In the genomic region with DNA sequence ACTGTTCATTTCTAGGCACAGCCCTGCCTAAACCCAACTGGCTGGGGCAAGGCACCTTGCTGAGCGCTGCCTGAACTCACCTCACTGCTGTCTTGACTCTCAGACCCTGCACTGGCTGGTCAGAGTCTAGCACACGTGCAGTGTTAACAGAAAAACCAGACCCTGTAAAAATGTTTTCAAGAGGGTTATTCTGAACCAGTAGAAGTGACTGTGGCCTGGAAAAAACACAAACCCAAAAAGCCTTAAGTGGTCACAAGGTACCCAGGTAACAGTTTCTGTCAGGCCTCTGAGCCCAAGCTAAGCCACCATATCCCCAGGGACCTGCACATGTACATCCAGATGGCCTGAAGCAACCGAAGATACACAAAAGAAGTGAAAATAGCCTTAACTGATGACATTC, we compare ENCODE assay signal across 1 cellular context.
TF ChIP-seq lines count a peak whose summit lies in the region.

No MANE protein-coding gene starts in this region.

TF ChIP-seq in HepG2, 621 proteins besides CTCF, POLR2A, EP300 and RAD21:
- TF ChIP-seq EZH2 (conservative IDR thresholded peaks at IDR 0.05; ENCODE audit: low read depth, low read length) (no peak), ZNF34 (CRISPR knock-in tag; IDR thresholded peaks at IDR 0.05; ENCODE audit: borderline replicate concordance) (no peak), MTF2 (CRISPR knock-in tag; IDR thresholded peaks at IDR 0.05; ENCODE audit: borderline replicate concordance) (no peak), HNRNPUL1 (IDR thresholded peaks at IDR 0.05; ENCODE audit: low read depth, low read length) (no peak), ZMYM2 (CRISPR knock-in tag; IDR thresholded peaks at IDR 0.05) (no peak), TAF15 (IDR thresholded peaks at IDR 0.05; ENCODE audit: low read depth, low read length, poor library complexity, severe bottlenecking) (no peak), ZKSCAN5 (CRISPR knock-in tag; IDR thresholded peaks at IDR 0.05) (no peak), ZFP62 (CRISPR knock-in tag; IDR thresholded peaks at IDR 0.05) (no peak), KLF11 (CRISPR knock-in tag; IDR thresholded peaks at IDR 0.05) (no peak)
- TF ChIP-seq, protein P1, sequence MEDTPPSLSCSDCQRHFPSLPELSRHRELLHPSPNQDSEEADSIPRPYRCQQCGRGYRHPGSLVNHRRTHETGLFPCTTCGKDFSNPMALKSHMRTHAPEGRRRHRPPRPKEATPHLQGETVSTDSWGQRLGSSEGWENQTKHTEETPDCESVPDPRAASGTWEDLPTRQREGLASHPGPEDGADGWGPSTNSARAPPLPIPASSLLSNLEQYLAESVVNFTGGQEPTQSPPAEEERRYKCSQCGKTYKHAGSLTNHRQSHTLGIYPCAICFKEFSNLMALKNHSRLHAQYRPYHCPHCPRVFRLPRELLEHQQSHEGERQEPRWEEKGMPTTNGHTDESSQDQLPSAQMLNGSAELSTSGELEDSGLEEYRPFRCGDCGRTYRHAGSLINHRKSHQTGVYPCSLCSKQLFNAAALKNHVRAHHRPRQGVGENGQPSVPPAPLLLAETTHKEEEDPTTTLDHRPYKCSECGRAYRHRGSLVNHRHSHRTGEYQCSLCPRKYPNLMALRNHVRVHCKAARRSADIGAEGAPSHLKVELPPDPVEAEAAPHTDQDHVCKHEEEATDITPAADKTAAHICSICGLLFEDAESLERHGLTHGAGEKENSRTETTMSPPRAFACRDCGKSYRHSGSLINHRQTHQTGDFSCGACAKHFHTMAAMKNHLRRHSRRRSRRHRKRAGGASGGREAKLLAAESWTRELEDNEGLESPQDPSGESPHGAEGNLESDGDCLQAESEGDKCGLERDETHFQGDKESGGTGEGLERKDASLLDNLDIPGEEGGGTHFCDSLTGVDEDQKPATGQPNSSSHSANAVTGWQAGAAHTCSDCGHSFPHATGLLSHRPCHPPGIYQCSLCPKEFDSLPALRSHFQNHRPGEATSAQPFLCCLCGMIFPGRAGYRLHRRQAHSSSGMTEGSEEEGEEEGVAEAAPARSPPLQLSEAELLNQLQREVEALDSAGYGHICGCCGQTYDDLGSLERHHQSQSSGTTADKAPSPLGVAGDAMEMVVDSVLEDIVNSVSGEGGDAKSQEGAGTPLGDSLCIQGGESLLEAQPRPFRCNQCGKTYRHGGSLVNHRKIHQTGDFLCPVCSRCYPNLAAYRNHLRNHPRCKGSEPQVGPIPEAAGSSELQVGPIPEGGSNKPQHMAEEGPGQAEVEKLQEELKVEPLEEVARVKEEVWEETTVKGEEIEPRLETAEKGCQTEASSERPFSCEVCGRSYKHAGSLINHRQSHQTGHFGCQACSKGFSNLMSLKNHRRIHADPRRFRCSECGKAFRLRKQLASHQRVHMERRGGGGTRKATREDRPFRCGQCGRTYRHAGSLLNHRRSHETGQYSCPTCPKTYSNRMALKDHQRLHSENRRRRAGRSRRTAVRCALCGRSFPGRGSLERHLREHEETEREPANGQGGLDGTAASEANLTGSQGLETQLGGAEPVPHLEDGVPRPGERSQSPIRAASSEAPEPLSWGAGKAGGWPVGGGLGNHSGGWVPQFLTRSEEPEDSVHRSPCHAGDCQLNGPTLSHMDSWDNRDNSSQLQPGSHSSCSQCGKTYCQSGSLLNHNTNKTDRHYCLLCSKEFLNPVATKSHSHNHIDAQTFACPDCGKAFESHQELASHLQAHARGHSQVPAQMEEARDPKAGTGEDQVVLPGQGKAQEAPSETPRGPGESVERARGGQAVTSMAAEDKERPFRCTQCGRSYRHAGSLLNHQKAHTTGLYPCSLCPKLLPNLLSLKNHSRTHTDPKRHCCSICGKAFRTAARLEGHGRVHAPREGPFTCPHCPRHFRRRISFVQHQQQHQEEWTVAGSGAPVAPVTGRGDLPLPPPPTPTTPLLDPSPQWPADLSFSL (CRISPR knock-in tag; IDR thresholded peaks at IDR 0.05), result no peak
